In the genomic region with DNA sequence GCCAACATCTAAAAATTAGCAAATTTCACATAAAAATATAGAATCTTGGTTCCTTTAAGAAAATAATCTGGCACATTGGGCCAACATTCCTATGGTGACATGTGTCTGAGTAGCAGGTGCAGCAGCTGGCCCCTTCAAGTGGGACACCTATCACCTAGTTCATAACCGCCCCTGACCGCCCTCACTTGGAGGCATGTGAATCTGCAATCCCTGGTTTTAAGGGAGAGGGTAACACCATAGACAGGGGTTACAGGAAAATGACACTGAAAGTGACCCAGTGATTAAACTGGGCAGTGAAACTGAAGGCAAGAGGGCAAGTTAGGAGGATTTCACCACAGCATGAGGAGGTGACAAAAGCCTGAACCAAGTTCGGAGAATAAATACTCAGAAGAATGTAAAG, we compare ENCODE assay signal across 9 cellular contexts. TPM values are rescaled to one million over a fixed set of nuclear protein-coding genes. Genes with fewer than 3 reads are reported as not detected.
DNase-seq lines count a peak whose midpoint lies in the region; ATAC-seq, FAIRE-seq and TF ChIP-seq lines count a peak whose summit lies in the region.
"Had no signal": no experiment of that assay in that cellular context is flagged by ENCODE, and none has a peak within 500 bp of the region (broad histone marks: within the 10 kb centered on the region; RNA-seq: fewer than 3 reads in every experiment).

No MANE protein-coding gene starts in this region.

- TF ChIP-seq POLR2A in GM12892 (IDR thresholded peaks at IDR 0.05; ENCODE audit: low read depth, low read length) = no peak

- peak overlapping the region; percentile 93 for H3K4me3 ChIP-seq in OCI-LY3 (ENCODE audit: low read length)
- H3K4me3 ChIP-seq in epithelial cell of proximal tubule (ENCODE audit: low read depth, low read length) = peak overlapping the region; percentile 89
- H3K4me3 ChIP-seq in retinal pigment epithelial cell (ENCODE audit: low read length) = peak overlapping the region; percentile 83

- H4K20me1 ChIP-seq in OCI-LY3 (ENCODE audit: insufficient read depth, low read length) = no peaks in the 10 kb centered on the region

- no peak for DNase-seq in epithelial cell of proximal tubule (ENCODE audit: low read depth)
- no peak for DNase-seq in retinal pigment epithelial cell (ENCODE audit: low read depth)
- DNase-seq in GM12892 (ENCODE audit: insufficient read length) = no peak
- no peak for DNase-seq in NCI-H748 treated with DMSO at 0.1 percent for 48 hours (lab: John Stamatoyannopoulos, UW)
- DNase-seq: cortex of kidney had no signal

- ATAC-seq in GM18519 (IDR thresholded peaks at IDR 0.05; ENCODE audit: low FRiP score, unreplicated experiment) (no peak), GM18909 (IDR thresholded peaks at IDR 0.05; ENCODE audit: poor library complexity, unreplicated experiment) (no peak)

- peak overlapping the region; percentile 77; the same call in 1 of the 2 replicates for H3K9ac ChIP-seq in ES-I3 (ENCODE audit: low read depth, low read length)
- no peak overlapping the region for H3K9ac ChIP-seq in OCI-LY3 (ENCODE audit: low read length)

- H3K9me3 ChIP-seq in ES-I3 (ENCODE audit: control insufficient read depth, insufficient read depth, low read length) (no peaks in the 10 kb centered on the region), OCI-LY3 (ENCODE audit: insufficient read depth, low read length) (no peaks in the 10 kb centered on the region)

- TF ChIP-seq CTCF in OCI-LY3 (IDR thresholded peaks at IDR 0.05; ENCODE audit: low read depth, low read length) (no peak), epithelial cell of proximal tubule (conservative IDR thresholded peaks at IDR 0.05; ENCODE audit: low read depth, low read length) (no peak), retinal pigment epithelial cell (conservative IDR thresholded peaks at IDR 0.05; ENCODE audit: low read depth, low read length) (no peak)

- peaks cover 12% of the 10 kb centered on the region; the same call in 1 of the 2 replicates for H3K27me3 ChIP-seq in OCI-LY3 (ENCODE audit: low read depth, low read length)

- peak overlapping the region; percentile 97 for H3K4me2 ChIP-seq in OCI-LY3 (ENCODE audit: low read length)

- no peaks in the 10 kb centered on the region for H3K4me1 ChIP-seq in ES-I3 (ENCODE audit: insufficient read depth, low read length)
- H3K4me1 ChIP-seq in OCI-LY3 (ENCODE audit: low read length) = peaks cover 10% of the 10 kb centered on the region

- H3K36me3 ChIP-seq in ES-I3 (ENCODE audit: insufficient read depth, low read length) (no peaks in the 10 kb centered on the region; the same call in 1 of the 2 replicates), OCI-LY3 (replicated peaks; ENCODE audit: low read depth, low read length) (no peaks in the 10 kb centered on the region)

- no peak overlapping the region for H3K27ac ChIP-seq in OCI-LY3 (ENCODE audit: low read length)

- no peak for FAIRE-seq in GM12892 (lab: Jason Lieb, UNC)

- no peak overlapping the region for H2AFZ ChIP-seq in OCI-LY3 (ENCODE audit: low read depth, low read length)

- H3K79me2 ChIP-seq in OCI-LY3 (ENCODE audit: low read length) = peaks cover 6% of the 10 kb centered on the region

RNA-seq across cellular contexts. Expression of a gene that starts 1.1 kb away (rescaled TPM):
- 46.9 and 60.7 TPM in 2 replicates for total RNA-seq in epithelial cell of proximal tubule
- 47.0 TPM for polyA plus RNA-seq in GM12892 (2012; ENCODE audit: missing spikeins)
